8 cellular contexts compared by ENCODE assay signal in genomic region chr10:35462491-35462934, GRCh38.
A peak's percentile ranks its signal among the peaks of the same experiment; 100 is the strongest.
DNase-seq lines count a peak whose midpoint lies in the region; ATAC-seq, FAIRE-seq and TF ChIP-seq lines count a peak whose summit lies in the region.

No MANE protein-coding gene starts in this region.

- H3K4me3 ChIP-seq in BLaER1 (no peak overlapping the region), kidney (ENCODE audit: low read length in 2 of 2) (no peak overlapping the region)

- 0 out of 2 replicates have a peak overlapping the region, but pooled peaks have one; percentile 8 for H3K4me2 ChIP-seq in BLaER1

- H3K27ac ChIP-seq in BLaER1: no peak overlapping the region
- H3K27ac ChIP-seq in kidney (ENCODE audit: low read depth in 2 of 2, low read length in 2 of 2): no peak overlapping the region

- peaks cover 100% of the 10 kb centered on the region for H4K20me1 ChIP-seq in BLaER1

- no peaks in the 10 kb centered on the region for H3K27me3 Mint-ChIP-seq in effector memory CD8-positive, alpha-beta T cell

- H3K36me3 ChIP-seq in BLaER1 (no peaks in the 10 kb centered on the region), kidney (ENCODE audit: control insufficient read depth in 1 of 2, insufficient read depth in 2 of 2, low read length in 2 of 2) (no peaks in the 10 kb centered on the region)

- TF ChIP-seq CTCF in kidney (IDR thresholded peaks at IDR 0.05; ENCODE audit: borderline replicate concordance, extremely low read depth, insufficient read depth): no peak

- H3K4me1 Mint-ChIP-seq in effector memory CD8-positive, alpha-beta T cell (ENCODE audit: low read depth in 2 of 2): peaks cover 34 to 45% of the 10 kb centered on the region in 2 donors

- H3K4me1 ChIP-seq in BLaER1 (peaks cover 68% of the 10 kb centered on the region), kidney (ENCODE audit: control insufficient read depth in 1 of 2, insufficient read depth in 1 of 2, low read depth in 1 of 2, low read length in 2 of 2) (peaks cover 25 to 27% of the 10 kb centered on the region in 2 donors)

- FAIRE-seq in urothelium cell line (lab: Jason Lieb, UNC) (no peak), kidney (lab: Jason Lieb, UNC) (no peak)

- H3K4me3 Mint-ChIP-seq in effector memory CD8-positive, alpha-beta T cell: peak overlapping the region; percentile 18 to 44

- no peaks in the 10 kb centered on the region for H3K9me3 Mint-ChIP-seq in effector memory CD8-positive, alpha-beta T cell

- DNase-seq in effector memory CD8-positive, alpha-beta T cell: no peak
- DNase-seq in stimulated activated CD8-positive, alpha-beta memory T cell treated with anti-CD3 and anti-CD28 coated beads, Interleukin-4, amount 100 ng/mL, for 48 hours: no peak
- DNase-seq in urothelium cell line (ENCODE audit: low spot score): no peak
- DNase-seq in NCI-H774 (lab: John Stamatoyannopoulos, UW): no peak
- no peak for DNase-seq in kidney

- peaks cover 5% of the 10 kb centered on the region for H3K36me3 Mint-ChIP-seq in effector memory CD8-positive, alpha-beta T cell (ENCODE audit: insufficient read depth)

- H3K9ac ChIP-seq in BLaER1 (no peak overlapping the region), kidney (ENCODE audit: low read length in 2 of 2) (no peak overlapping the region)

- ATAC-seq in GM19455 (IDR thresholded peaks at IDR 0.05; ENCODE audit: unreplicated experiment): peak; percentile 81
- peak; percentile 79 for ATAC-seq in HG03378 (IDR thresholded peaks at IDR 0.05; ENCODE audit: unreplicated experiment)
- ATAC-seq in effector memory CD8-positive, alpha-beta T cell (replicated peaks): no peak

- intact Hi-C loops in kidney (cut with DNase I): no loop called here

- H3K27ac Mint-ChIP-seq in effector memory CD8-positive, alpha-beta T cell: peak overlapping the region; percentile 32 to 79

- H3K9me3 ChIP-seq in BLaER1: no peaks in the 10 kb centered on the region
- H3K9me3 ChIP-seq in kidney (ENCODE audit: control insufficient read depth in 1 of 2, low read length in 2 of 2): no peaks in the 10 kb centered on the region

- H3K27me3 ChIP-seq in BLaER1: no peaks in the 10 kb centered on the region
